In the genomic region with DNA sequence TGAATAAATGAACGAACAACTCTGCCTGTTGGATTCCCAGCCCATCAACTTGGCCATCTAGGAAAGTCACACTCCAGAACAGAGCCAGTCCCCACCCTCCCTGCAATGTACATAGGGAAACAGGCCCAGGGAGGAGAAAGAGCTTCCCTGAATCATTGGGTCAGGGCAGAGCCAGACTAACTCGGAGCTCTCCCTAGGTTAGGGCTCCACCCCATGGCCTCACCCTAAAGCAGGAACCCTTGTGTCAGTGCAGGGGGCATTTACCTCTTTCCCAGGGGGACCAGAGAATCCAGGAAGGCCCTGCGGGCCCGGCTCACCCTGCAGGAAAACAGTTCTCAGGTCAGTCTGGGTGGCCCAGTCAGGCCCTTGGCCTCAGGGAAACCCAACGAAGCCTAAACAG, we compare ENCODE assay signal across 13 cellular contexts. TPM values are rescaled to one million over a fixed set of nuclear protein-coding genes. Genes with fewer than 3 reads are reported as not detected.
A peak's percentile ranks its signal among the peaks of the same experiment; 100 is the strongest.
DNase-seq lines count a peak whose midpoint lies in the region; ATAC-seq and TF ChIP-seq lines count a peak whose summit lies in the region.
"Had no signal": no experiment of that assay in that cellular context is flagged by ENCODE, and none has a peak within 500 bp of the region (broad histone marks: within the 10 kb centered on the region; RNA-seq: fewer than 3 reads in every experiment).

No MANE protein-coding gene starts in this region.

- H3K27ac Mint-ChIP-seq in activated T-cell treated with anti-CD3 and anti-CD28 coated beads, Interleukin-2, amount 50 U/mL, for 24 hours, result no peak overlapping the region
- no peak overlapping the region for H3K27ac Mint-ChIP-seq in naive thymus-derived CD8-positive, alpha-beta T cell
- H3K27ac Mint-ChIP-seq: activated T-cell treated with anti-CD3 and anti-CD28 coated beads, Interleukin-2, amount 50 U/mL, for 72 hours; T-helper 1 cell treated with Interleukin-12 subunit alpha and Interleukin-12 subunit beta and Interleukin-4 antibody, amounts not matched to agents 30 μg/mL and 1 μg/mL, for 36 hours had no signal

- ATAC-seq in naive thymus-derived CD8-positive, alpha-beta T cell, result no peak
- ATAC-seq: right cardiac atrium had no signal

- 72 to 73% methylated on average over 5 of the region's 5 CpGs for WGBS in GM23248 (ENCODE audit: low coverage in 1 of 2, low lambda C conversion rate in 2 of 2, missing lambda C conversion rate in 2 of 2), 2 experiments

- DNase-seq in AG04450 (ENCODE audit: low read depth, low spot score), result no peak
- peak; percentile 30 for DNase-seq in GM23248
- peak; percentile 25 for DNase-seq in RKO (ENCODE audit: low spot score)
- DNase-seq in fibroblast of peridontal ligament (ENCODE audit: extremely low read depth), result peak; percentile 15
- no peak for DNase-seq in activated T-cell treated with anti-CD3 and anti-CD28 coated beads, Interleukin-2, amount 50 U/mL, for 1 hour
- DNase-seq in stimulated activated CD4-positive, alpha-beta T cell treated with anti-CD3 and anti-CD28 coated beads, Interleukin-4, amount 100 ng/mL, for 4 hours, result no peak
- DNase-seq in activated T-cell treated with anti-CD3 and anti-CD28 coated beads, Interleukin-2, amount 50 U/mL, for 24 hours, result no peak
- DNase-seq in naive thymus-derived CD8-positive, alpha-beta T cell, result no peak
- DNase-seq: cerebellar nuclear complex, right cardiac atrium had no signal

- no peak overlapping the region for H2AFZ ChIP-seq in GM23248

- no peak overlapping the region for H3K9ac ChIP-seq in GM23248
- H3K9ac ChIP-seq: KMS-11 had no signal

- H4K20me1 ChIP-seq in GM23248 (ENCODE audit: insufficient read depth), result no peaks in the 10 kb centered on the region

- H3K27ac ChIP-seq in AG04450 (ENCODE audit: low read depth, low read length), result no peak overlapping the region
- H3K27ac ChIP-seq in GM23248, result no peak overlapping the region
- H3K27ac ChIP-seq: KMS-11 had no signal

- POLR2A ChIA-PET in AG04450 (lab: Yijun Ruan, JAX), result interaction anchor here (0.7 kb wide), 1 partner anchor 14 kb away, joined by 14 read pairs; no protein-coding TSS in a partner anchor
- POLR2A ChIA-PET in naive thymus-derived CD8-positive, alpha-beta T cell (lab: Charles Lee), result no interaction called here

- H3K9me2 ChIP-seq in GM23248 (ENCODE audit: insufficient read depth), result no peaks in the 10 kb centered on the region

- in situ Hi-C loops in GM23248 (cut with MboI), result no loop called here

- CTCF ChIA-PET in AG04450 (lab: Charles Lee), result interaction anchor here (0.6 to 1.2 kb wide), 4 partner anchors 10 to 153 kb away, joined by 3 to 10 read pairs (median 6); no protein-coding TSS in a partner anchor

- no peaks in the 10 kb centered on the region for H3K79me2 ChIP-seq in GM23248 (ENCODE audit: insufficient read depth)

- no peaks in the 10 kb centered on the region for H3K4me1 ChIP-seq in GM23248 (ENCODE audit: insufficient read depth)

- H3K27me3 Mint-ChIP-seq in activated T-cell treated with anti-CD3 and anti-CD28 coated beads, Interleukin-2, amount 50 U/mL, for 24 hours, result no peaks in the 10 kb centered on the region
- H3K27me3 Mint-ChIP-seq in naive thymus-derived CD8-positive, alpha-beta T cell, result no peaks in the 10 kb centered on the region

- no peak overlapping the region for H3K4me3 Mint-ChIP-seq in activated T-cell treated with anti-CD3 and anti-CD28 coated beads, Interleukin-2, amount 50 U/mL, for 24 hours
- no peak overlapping the region for H3K4me3 Mint-ChIP-seq in naive thymus-derived CD8-positive, alpha-beta T cell
- H3K4me3 Mint-ChIP-seq: activated T-cell treated with anti-CD3 and anti-CD28 coated beads, Interleukin-2, amount 50 U/mL, for 72 hours; T-helper 1 cell treated with Interleukin-12 subunit alpha and Interleukin-12 subunit beta and Interleukin-4 antibody, amounts not matched to agents 30 μg/mL and 1 μg/mL, for 36 hours had no signal

- no peaks in the 10 kb centered on the region for H3K9me3 Mint-ChIP-seq in activated T-cell treated with anti-CD3 and anti-CD28 coated beads, Interleukin-2, amount 50 U/mL, for 24 hours
- H3K9me3 Mint-ChIP-seq in naive thymus-derived CD8-positive, alpha-beta T cell, result no peaks in the 10 kb centered on the region
- H3K9me3 Mint-ChIP-seq: activated T-cell treated with anti-CD3 and anti-CD28 coated beads, Interleukin-2, amount 50 U/mL, for 72 hours; T-helper 1 cell treated with Interleukin-12 subunit alpha and Interleukin-12 subunit beta and Interleukin-4 antibody, amounts not matched to agents 30 μg/mL and 1 μg/mL, for 36 hours had no signal

- no peaks in the 10 kb centered on the region for H3K36me3 ChIP-seq in GM23248 (ENCODE audit: low read depth)

- H3F3A ChIP-seq in GM23248 (ENCODE audit: insufficient read depth), result no peaks in the 10 kb centered on the region

- H3K4me1 Mint-ChIP-seq in activated T-cell treated with anti-CD3 and anti-CD28 coated beads, Interleukin-2, amount 50 U/mL, for 24 hours (ENCODE audit: low read depth), result no peaks in the 10 kb centered on the region
- H3K4me1 Mint-ChIP-seq in naive thymus-derived CD8-positive, alpha-beta T cell, result no peaks in the 10 kb centered on the region

- no peaks in the 10 kb centered on the region; the same call in 1 of the 2 replicates for H3K9me3 ChIP-seq in AG04450 (ENCODE audit: control insufficient read depth, insufficient read depth, low read length)
- no peaks in the 10 kb centered on the region for H3K9me3 ChIP-seq in GM23248 (ENCODE audit: low read depth)

- no peaks in the 10 kb centered on the region for H3K36me3 Mint-ChIP-seq in activated T-cell treated with anti-CD3 and anti-CD28 coated beads, Interleukin-2, amount 50 U/mL, for 24 hours (ENCODE audit: low read depth)
- H3K36me3 Mint-ChIP-seq in naive thymus-derived CD8-positive, alpha-beta T cell, result peaks cover 0 to 1% (median 0%) of the 10 kb centered on the region in 3 donors

- peak; percentile 19; the same call in 1 of the 2 replicates for TF ChIP-seq CTCF in AG04450 (IDR thresholded peaks at IDR 0.05; ENCODE audit: low read depth, low read length)

- H3K27me3 ChIP-seq in AG04450 (ENCODE audit: control insufficient read depth, insufficient read depth, low read length) (peaks cover 3% of the 10 kb centered on the region), GM23248 (replicated peaks; ENCODE audit: insufficient read depth) (no peaks in the 10 kb centered on the region)

- H3K4me3 ChIP-seq in AG04450 (ENCODE audit: low read depth, low read length) (no peak overlapping the region), GM23248 (no peak overlapping the region)

- H3K4me2 ChIP-seq in GM23248 (ENCODE audit: unreplicated experiment), result no peak overlapping the region
- H3K4me2 ChIP-seq: KMS-11 had no signal

RNA-seq across cellular contexts. Expression of gene COL9A2, which starts 11.6 kb away (rescaled TPM):
- 1.1 and 1.7 TPM in 2 replicates for polyA plus RNA-seq in AG04450 (2011; rRNA removed)
- polyA minus RNA-seq in AG04450 (2011; rRNA and poly(A)+ RNA removed), result 0.60 and 0.61 TPM in 2 replicates
- 0.89 and 2.8 TPM in 2 replicates for total RNA-seq in GM23248 (2014; rRNA removed; shearing (Covaris generic))
- 0.80 and 0.91 TPM in 2 replicates for polyA plus RNA-seq in GM23248 (2016; fragmentation: Nextera tagmentation; extraction: Ambion mirVana)
- total RNA-seq in naive thymus-derived CD8-positive, alpha-beta T cell, result 1 to 10 TPM; 5.2 to 6.3 TPM
- polyA plus RNA-seq in naive thymus-derived CD8-positive, alpha-beta T cell, result under 1 TPM; 0.73 to 0.83 (median 0.76) TPM

RNA-seq across cellular contexts. Expression of gene ZMPSTE24, which starts 47.4 kb away (rescaled TPM):
- 40.1 and 55.8 TPM in 2 replicates for polyA plus RNA-seq in AG04450 (2011; rRNA removed)
- polyA minus RNA-seq in AG04450 (2011; rRNA and poly(A)+ RNA removed), result 19.6 and 34.3 TPM in 2 replicates
- total RNA-seq in GM23248 (2014; rRNA removed; shearing (Covaris generic)), result 79.9 and 83.2 TPM in 2 replicates
- 61.7 and 63.2 TPM in 2 replicates for polyA plus RNA-seq in GM23248 (2016; fragmentation: Nextera tagmentation; extraction: Ambion mirVana)
- total RNA-seq in naive thymus-derived CD8-positive, alpha-beta T cell, result 10 to 100 TPM; 18.3 to 19.7 TPM
- 10 to 100 TPM; 20.8 to 23.6 (median 23.0) TPM for polyA plus RNA-seq in naive thymus-derived CD8-positive, alpha-beta T cell

RNA-seq across cellular contexts. Expression of gene TMCO2, which starts 57.7 kb away (rescaled TPM):
- polyA plus RNA-seq in AG04450 (2011; rRNA removed) (not detected in 2 replicates), GM23248 (2016; fragmentation: Nextera tagmentation; extraction: Ambion mirVana) (not detected in 2 replicates)
- polyA minus RNA-seq in AG04450 (2011; rRNA and poly(A)+ RNA removed), result not detected in 2 replicates
- total RNA-seq in GM23248 (2014; rRNA removed; shearing (Covaris generic)), result not detected in 2 replicates
- not detected for total RNA-seq in naive thymus-derived CD8-positive, alpha-beta T cell
- not detected for polyA plus RNA-seq in naive thymus-derived CD8-positive, alpha-beta T cell
- total RNA-seq: right cardiac atrium had no signal
- polyA plus RNA-seq: right cardiac atrium had no signal

Comparison
In these comparisons a context has a peak if more than half of its experiments do, and no peak if none do; other contexts are left out.
1. DNase-seq: peak in GM23248 (single experiment), RKO (single experiment) and fibroblast of peridontal ligament (single experiment); none in AG04450 (single experiment), activated T-cell treated with anti-CD3 and anti-CD28 coated beads, Interleukin-2, amount 50 U/mL, for 1 hour (single experiment), stimulated activated CD4-positive, alpha-beta T cell treated with anti-CD3 and anti-CD28 coated beads, Interleukin-4, amount 100 ng/mL, for 4 hours (0 of 2), activated T-cell treated with anti-CD3 and anti-CD28 coated beads, Interleukin-2, amount 50 U/mL, for 24 hours (single experiment) and naive thymus-derived CD8-positive, alpha-beta T cell (0 of 10).